ENCODE assay signal across 8 cellular contexts in the genomic region with DNA sequence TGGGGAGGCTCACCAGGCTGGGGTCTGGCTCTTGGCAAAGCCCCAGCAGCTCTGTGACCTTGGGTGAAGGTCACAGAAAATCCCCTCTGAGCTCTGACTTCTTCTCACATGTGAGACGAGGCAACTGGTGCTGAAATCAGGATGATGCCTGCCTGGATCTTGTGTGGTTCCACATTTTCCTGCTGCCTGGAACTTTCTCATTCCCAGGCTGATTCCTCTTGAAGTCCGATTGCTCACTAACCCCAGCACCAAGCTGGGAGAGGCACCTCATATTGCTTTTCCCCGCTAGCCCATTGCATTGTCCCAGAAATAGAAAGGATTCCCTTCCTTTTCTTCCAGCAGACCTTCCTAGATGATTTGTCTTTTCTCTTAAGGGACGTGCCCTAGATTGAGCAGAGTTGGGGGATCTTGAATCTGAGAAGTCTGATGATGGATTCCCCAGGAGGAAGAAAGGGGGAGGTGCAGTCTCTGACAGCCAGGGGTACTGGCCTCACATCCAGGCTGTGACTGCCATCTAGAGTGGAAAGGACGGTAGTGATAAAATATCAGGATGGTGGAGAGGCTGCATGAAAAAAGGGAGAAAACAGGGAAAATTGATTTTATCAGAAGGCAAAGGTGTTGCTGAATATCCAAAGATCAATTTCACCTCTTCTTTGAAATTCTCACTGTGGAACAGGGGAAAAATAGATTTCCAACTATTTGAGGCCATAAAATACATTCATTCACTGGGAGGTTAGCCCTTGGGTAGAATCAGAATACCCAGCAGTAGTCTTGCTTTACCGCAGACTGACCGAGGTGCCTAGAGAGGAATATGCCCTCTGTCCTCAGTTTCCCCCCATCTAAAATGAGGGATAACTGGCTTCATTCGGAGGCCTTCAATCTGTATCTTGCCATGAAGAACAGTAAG.
DNase-seq lines count a peak whose midpoint lies in the region; ATAC-seq and TF ChIP-seq lines count a peak whose summit lies in the region.

No MANE protein-coding gene starts in this region.

- H2AFZ ChIP-seq in OCI-LY7 (ENCODE audit: low read length) = no peak overlapping the region; the same call in 1 of the 2 replicates

- intact Hi-C loops in OCI-LY7 (cut with micrococcal nuclease; ENCODE audit: unreplicated experiment) = loop anchor here (1.0 kb wide), 1 partner anchor 72 kb away; no protein-coding TSS in a partner anchor
- intact Hi-C loops in left ventricle myocardium inferior (cut with micrococcal nuclease) = loop anchor here (5.0 kb wide), 1 partner anchor 413 kb away; a partner anchor contains a TSS
- intact Hi-C loops in prostate gland (cut with DNase I) = loop anchor here (1.0 to 10.0 kb wide), 4 partner anchors 68 to 414 kb away; no protein-coding TSS in a partner anchor

- H3K27ac ChIP-seq in OCI-LY7 (ENCODE audit: low read depth, low read length, poor library complexity, severe bottlenecking) (peak overlapping the region; percentile 41), left ventricle myocardium inferior (replicated peaks) (peak overlapping the region; percentile 66), prostate gland (no peak overlapping the region)

- ATAC-seq in GM19395 (IDR thresholded peaks at IDR 0.05; ENCODE audit: unreplicated experiment) = peak; percentile 85

- 51% methylated on average over 8 of the region's 8 CpGs for WGBS in prostate gland

- H3K9me3 ChIP-seq in OCI-LY7 (ENCODE audit: low read length) = peaks cover 17% of the 10 kb centered on the region; the same call in 1 of the 2 replicates
- peaks cover 7% of the 10 kb centered on the region for H3K9me3 ChIP-seq in left ventricle myocardium inferior (replicated peaks)
- H3K9me3 ChIP-seq in prostate gland = no peaks in the 10 kb centered on the region

- no peaks in the 10 kb centered on the region for H4K20me1 ChIP-seq in OCI-LY7 (ENCODE audit: insufficient read depth, low read length)

- peaks cover 13% of the 10 kb centered on the region for H3K4me1 ChIP-seq in OCI-LY7 (ENCODE audit: insufficient read depth, low read length, poor library complexity, severe bottlenecking)
- H3K4me1 ChIP-seq in left ventricle myocardium inferior = peaks cover 29% of the 10 kb centered on the region
- no peaks in the 10 kb centered on the region for H3K4me1 ChIP-seq in prostate gland (replicated peaks)

- TF ChIP-seq CTCF in OCI-LY7 (conservative IDR thresholded peaks at IDR 0.05; ENCODE audit: low read length) (peak; percentile 97), left ventricle myocardium inferior (IDR thresholded peaks at IDR 0.05; ENCODE audit: borderline replicate concordance) (peak; percentile 87), prostate gland (IDR thresholded peaks at IDR 0.05) (peak; percentile 16 to 83 (median 72))

- no peak for TF ChIP-seq POLR2A in prostate gland (IDR thresholded peaks at IDR 0.05)

- CTCF ChIA-PET in OCI-LY7 (lab: Charles Lee; ENCODE audit: unreplicated experiment) = interaction anchor here (1.0 to 1.4 kb wide), 3 partner anchors 16 to 72 kb away, joined by 3 to 4 read pairs (median 3); no protein-coding TSS in a partner anchor

- H3K4me2 ChIP-seq in OCI-LY7 (ENCODE audit: low read length) = peak overlapping the region; percentile 65

- no TSS peak for BruUV-seq in OCI-LY7 (replicated peaks; lab: Mats Ljungman, UMichigan)

- H3K36me3 ChIP-seq in OCI-LY7 (ENCODE audit: insufficient read depth, low read length) (peaks cover 50% of the 10 kb centered on the region), left ventricle myocardium inferior (no peaks in the 10 kb centered on the region), prostate gland (no peaks in the 10 kb centered on the region)

- no peaks in the 10 kb centered on the region; the same call in 1 of the 2 replicates for H3K79me2 ChIP-seq in OCI-LY7 (ENCODE audit: insufficient read depth, low read depth, low read length)

- H3K4me3 ChIP-seq in OCI-LY7 (ENCODE audit: low read depth, low read length, poor library complexity, severe bottlenecking) = no peak overlapping the region
- H3K4me3 ChIP-seq in left ventricle myocardium inferior = no peak overlapping the region
- H3K4me3 ChIP-seq in prostate gland = no peak overlapping the region

- no peaks in the 10 kb centered on the region for H3K27me3 ChIP-seq in left ventricle myocardium inferior (ENCODE audit: low read depth)
- no peaks in the 10 kb centered on the region for H3K27me3 ChIP-seq in prostate gland (replicated peaks; ENCODE audit: insufficient read depth)

- peak; percentile 35 for DNase-seq in DMS 273 treated with DMSO at 0.1 percent for 48 hours (lab: John Stamatoyannopoulos, UW)
- DNase-seq in HS-5 (ENCODE audit: low read depth) = peak; percentile 11
- peak; percentile 82 for DNase-seq in OCI-LY7 (ENCODE audit: low spot score)
- DNase-seq in amygdala (lab: John Stamatoyannopoulos, UW) = peak in 43 of 56 donors; percentile 25 to 85 (median 54)
- no peak for DNase-seq in left ventricle myocardium inferior
- peak; percentile 37 for DNase-seq in prostate gland (ENCODE audit: low spot score)
- no peak for DNase-seq in amniotic stem cell (lab: John Stamatoyannopoulos, UW)

- POLR2A ChIA-PET in OCI-LY7 (lab: Charles Lee) = interaction anchor here (0.6 kb wide), 1 partner anchor 147 kb away, joined by 4 read pairs; no protein-coding TSS in a partner anchor

- no peaks in the 10 kb centered on the region for H3K9me2 ChIP-seq in OCI-LY7 (ENCODE audit: insufficient read depth, low read length)

Comparison
In these comparisons a context has a peak if more than half of its experiments do, and no peak if none do; other contexts are left out.
1. DNase-seq: peak in DMS 273 treated with DMSO at 0.1 percent for 48 hours (single experiment), HS-5 (single experiment), OCI-LY7 (single experiment), amygdala (43 of 56) and prostate gland (single experiment); none in left ventricle myocardium inferior (single experiment) and amniotic stem cell (single experiment).
2. H3K27ac ChIP-seq: peak in OCI-LY7 (single experiment) and left ventricle myocardium inferior (single experiment); none in prostate gland (0 of 2).
3. Peak in every context shown above with its lines, with median percentiles within 50 percentile points of each other: CTCF ChIP-seq.